In the genomic region with DNA sequence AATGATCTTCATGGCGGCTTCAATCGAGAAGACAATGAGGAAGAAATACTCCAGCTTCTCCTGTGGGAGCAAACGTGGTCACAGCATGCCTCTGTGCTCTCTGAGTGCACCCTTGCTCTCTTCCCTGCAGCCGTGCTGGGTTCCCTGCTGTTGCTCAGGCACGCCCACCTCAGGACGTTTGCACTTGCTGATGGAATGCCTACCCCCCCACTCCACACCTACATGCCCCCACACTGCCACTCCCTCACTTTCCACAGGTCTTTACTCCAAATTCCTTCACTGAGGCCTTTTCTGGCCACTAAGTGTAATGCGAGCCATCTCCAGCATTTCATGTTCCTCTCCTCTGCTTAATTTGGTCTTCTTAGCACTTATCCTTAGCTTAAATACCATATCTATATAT, we compare ENCODE assay signal across 2 cellular contexts.
A peak's percentile ranks its signal among the peaks of the same experiment; 100 is the strongest.
TF ChIP-seq lines count a peak whose summit lies in the region.

No MANE protein-coding gene starts in this region.

TF ChIP-seq in HEK293, 187 proteins besides CTCF, POLR2A, EP300 and RAD21:
- TF ChIP-seq ZBTB6 (tag by site-specific recombination; IDR thresholded peaks at IDR 0.05) (no peak), ZNF623 (tag by site-specific recombination; IDR thresholded peaks at IDR 0.05) (peak; percentile 84), ZNF311 (tag by site-specific recombination; IDR thresholded peaks at IDR 0.05; ENCODE audit: borderline replicate concordance) (no peak), ZIC2 (tag by site-specific recombination; IDR thresholded peaks at IDR 0.05) (peak; percentile 29), EGR2 (tag by site-specific recombination; IDR thresholded peaks at IDR 0.05; ENCODE audit: low read depth) (peak; percentile 91), ZFHX2 (tag by site-specific recombination; conservative IDR thresholded peaks at IDR 0.05) (peak; percentile 85)
- TF ChIP-seq, protein P1, sequence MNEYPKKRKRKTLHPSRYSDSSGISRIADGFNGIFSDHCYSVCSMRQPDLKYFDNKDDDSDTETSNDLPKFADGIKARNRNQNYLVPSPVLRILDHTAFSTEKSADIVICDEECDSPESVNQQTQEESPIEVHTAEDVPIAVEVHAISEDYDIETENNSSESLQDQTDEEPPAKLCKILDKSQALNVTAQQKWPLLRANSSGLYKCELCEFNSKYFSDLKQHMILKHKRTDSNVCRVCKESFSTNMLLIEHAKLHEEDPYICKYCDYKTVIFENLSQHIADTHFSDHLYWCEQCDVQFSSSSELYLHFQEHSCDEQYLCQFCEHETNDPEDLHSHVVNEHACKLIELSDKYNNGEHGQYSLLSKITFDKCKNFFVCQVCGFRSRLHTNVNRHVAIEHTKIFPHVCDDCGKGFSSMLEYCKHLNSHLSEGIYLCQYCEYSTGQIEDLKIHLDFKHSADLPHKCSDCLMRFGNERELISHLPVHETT (tag by site-specific recombination; IDR thresholded peaks at IDR 0.05) = no peak

TF ChIP-seq in H1, 55 proteins besides CTCF, POLR2A, EP300 and RAD21:
- TF ChIP-seq CEBPB (IDR thresholded peaks at IDR 0.05; ENCODE audit: low read depth, low read length) (no peak), TEAD4 (IDR thresholded peaks at IDR 0.05; ENCODE audit: low read depth, low read length) (0 out of 2 replicates have a peak, but pooled peaks have one; percentile 7)
